In genomic region chr14:63249112-63249511, GRCh38 we compare ENCODE assay signal across 24 cellular contexts. TPM values are rescaled to one million over a fixed set of nuclear protein-coding genes. Genes with fewer than 3 reads are reported as not detected.
A peak's percentile ranks its signal among the peaks of the same experiment; 100 is the strongest.
DNase-seq lines count a peak whose midpoint lies in the region; ATAC-seq and TF ChIP-seq lines count a peak whose summit lies in the region.
"Had no signal": no experiment of that assay in that cellular context is flagged by ENCODE, and none has a peak within 500 bp of the region (broad histone marks: within the 10 kb centered on the region; RNA-seq: fewer than 3 reads in every experiment).

No MANE protein-coding gene starts in this region.

- no peaks in the 10 kb centered on the region for H3K9me2 ChIP-seq in SK-N-SH

- H3K4me2 ChIP-seq in SK-N-SH = no peak overlapping the region
- H3K4me2 ChIP-seq: GM23338, KMS-11 had no signal

- TF ChIP-seq RAD21 in SK-N-SH (IDR thresholded peaks at IDR 0.05; ENCODE audit: low read length) = no peak

- DNase-seq in SK-N-SH (no peak), choroid plexus epithelial cell (ENCODE audit: low read depth) (peak; percentile 13), NCI-H187 (lab: John Stamatoyannopoulos, UW) (no peak), hepatic stellate cell (ENCODE audit: low spot score) (no peak), mesenteric fat pad (ENCODE audit: low spot score) (no peak)
- DNase-seq: activated CD4-positive, alpha-beta memory T cell treated with anti-CD3 and anti-CD28 coated beads for 36 hours; activated naive CD4-positive, alpha-beta T cell treated with anti-CD3 and anti-CD28 coated beads, Interleukin-2, amount 10 ng/mL, durations not matched to agents 7 days and 5 days; activated T-cell treated with anti-CD3 and anti-CD28 coated beads, Interleukin-2, amount 50 U/mL, for 1 hour; effector CD4-positive, alpha-beta T cell; mucosa of descending colon; NCI-H1105; NCI-H2171; stimulated activated CD4-positive, alpha-beta T cell treated with anti-CD3 and anti-CD28 coated beads, Interleukin-4, amount 100 ng/mL, for 4 hours; stimulated activated CD8-positive, alpha-beta memory T cell treated with anti-CD3 and anti-CD28 coated beads, Interleukin-4, amount 100 ng/mL, for 48 hours; WERI-Rb-1 had no signal

- peak overlapping the region in 1 of 2 experiments; percentile 63; a peak in 2 of 4 replicates for H3K27ac ChIP-seq in SK-N-SH (ENCODE audit: low read depth in 2 of 2, low read length in 1 of 2)
- H3K27ac ChIP-seq in muscle layer of colon (ENCODE audit: low read depth, low read length) = peak overlapping the region; percentile 10
- H3K27ac ChIP-seq: 22Rv1, KMS-11, WERI-Rb-1 had no signal

- no peak overlapping the region for H2AFZ ChIP-seq in SK-N-SH (ENCODE audit: low read depth)
- H2AFZ ChIP-seq: GM23338 had no signal

- no peaks in the 10 kb centered on the region for H3K27me3 ChIP-seq in SK-N-SH (ENCODE audit: insufficient read depth)
- H3K27me3 ChIP-seq in muscle layer of colon (ENCODE audit: control insufficient read depth in 1 of 2, insufficient read depth in 2 of 2, low read length in 2 of 2) = no peaks in the 10 kb centered on the region

- CTCF ChIA-PET in SK-N-SH (lab: Yijun Ruan, JAX) = interaction anchor here (1.1 kb wide), 3 partner anchors 28 to 1069 kb away, joined by 3 read pairs; no protein-coding TSS in a partner anchor

- H3K9ac ChIP-seq in SK-N-SH (0 out of 2 replicates have a peak overlapping the region, but pooled peaks have one; percentile 12), muscle layer of colon (ENCODE audit: low read length) (no peak overlapping the region)
- H3K9ac ChIP-seq: KMS-11 had no signal

- H3K79me2 ChIP-seq in SK-N-SH (ENCODE audit: insufficient read depth) = no peaks in the 10 kb centered on the region

- H3K36me3 ChIP-seq in SK-N-SH (replicated peaks in 1 of 2; ENCODE audit: control insufficient read depth in 1 of 2, insufficient read depth in 2 of 2, low read length in 1 of 2) (peaks cover 0 to 4% of the 10 kb centered on the region in 2 experiments), muscle layer of colon (ENCODE audit: insufficient read depth, low read length) (no peaks in the 10 kb centered on the region)
- H3K36me3 ChIP-seq: WERI-Rb-1 had no signal

- no peaks in the 10 kb centered on the region for H3F3A ChIP-seq in SK-N-SH (replicated peaks; ENCODE audit: insufficient read depth)

- H3K4me1 ChIP-seq in SK-N-SH (ENCODE audit: control insufficient read depth in 1 of 2, insufficient read depth in 2 of 2, low read depth in 1 of 2, low read length in 1 of 2) (peaks cover 0 to 7% of the 10 kb centered on the region in 2 experiments; a peak in 1 of 4 replicates), muscle layer of colon (ENCODE audit: insufficient read depth, low read length) (peaks cover 34% of the 10 kb centered on the region)

- no peaks in the 10 kb centered on the region for H4K20me1 ChIP-seq in SK-N-SH (ENCODE audit: insufficient read depth)

- ATAC-seq in SK-N-SH treated with all-trans-retinoic acid at 6 μM for 48 hours (no peak), GM18511 (IDR thresholded peaks at IDR 0.05; ENCODE audit: unreplicated experiment) (no peak)
- ATAC-seq: GM23338, left lobe of liver, mucosa of descending colon had no signal

- TF ChIP-seq EP300 in SK-N-SH (IDR thresholded peaks at IDR 0.05; ENCODE audit: borderline replicate concordance in 1 of 2, low read depth in 1 of 2, low read length in 1 of 2) = no peak

- TF ChIP-seq CTCF in SK-N-SH (IDR thresholded peaks at IDR 0.05) (no peak), choroid plexus epithelial cell (conservative IDR thresholded peaks at IDR 0.05; ENCODE audit: low read depth, low read length) (no peak)

- no peaks in the 10 kb centered on the region for H3K9me3 ChIP-seq in SK-N-SH
- H3K9me3 ChIP-seq in muscle layer of colon (ENCODE audit: low read length) = no peaks in the 10 kb centered on the region
- H3K9me3 ChIP-seq: mucosa of descending colon had no signal

- 14% methylated on average over 2 of the region's 2 CpGs for WGBS in SK-N-SH (ENCODE audit: low lambda C conversion rate)

- POLR2A ChIA-PET in SK-N-SH (lab: Yijun Ruan, JAX) = no interaction called here

- H3K4me3 ChIP-seq in SK-N-SH (ENCODE audit: low read depth in 2 of 2, low read length in 1 of 2) (no peak overlapping the region), choroid plexus epithelial cell (ENCODE audit: low read depth, low read length) (no peak overlapping the region), muscle layer of colon (ENCODE audit: low read depth in 1 of 2, low read length in 2 of 2) (peak overlapping the region in 1 of 2 donors; percentile 5)
- H3K4me3 ChIP-seq: GM23338, mucosa of descending colon, skin epidermis had no signal

TF ChIP-seq in SK-N-SH, 30 proteins besides CTCF, POLR2A, EP300 and RAD21 (continues in another document):
- TF ChIP-seq PBX3 (IDR thresholded peaks at IDR 0.05) (peak; percentile 39), NFIC (IDR thresholded peaks at IDR 0.05; ENCODE audit: borderline replicate concordance) (peak; percentile 36; the same call in 1 of the 2 replicates), YY1 (IDR thresholded peaks at IDR 0.05; ENCODE audit: low read depth) (no peak), FOXJ3 (CRISPR knock-in tag; IDR thresholded peaks at IDR 0.05) (no peak), ZBTB33 (IDR thresholded peaks at IDR 0.05; ENCODE audit: borderline replicate concordance, low read depth) (no peak), TEAD4 (IDR thresholded peaks at IDR 0.05; ENCODE audit: borderline replicate concordance, insufficient read depth) (no peak), TCF12 (IDR thresholded peaks at IDR 0.05) (peak; percentile 35; the same call in 1 of the 2 replicates)

TF ChIP-seq in SK-N-SH treated with all-trans-retinoic acid at 6 μM for 48 hours, 23 proteins besides CTCF, POLR2A, EP300 and RAD21 (continues in another document):
- TF ChIP-seq ZNF70 (CRISPR knock-in tag; IDR thresholded peaks at IDR 0.05) (no peak), ZFP30 (CRISPR knock-in tag; IDR thresholded peaks at IDR 0.05) (no peak), PPARA (CRISPR knock-in tag; IDR thresholded peaks at IDR 0.05; ENCODE audit: borderline replicate concordance) (no peak), ZFP3 (CRISPR knock-in tag; IDR thresholded peaks at IDR 0.05) (no peak), CSRNP3 (CRISPR knock-in tag; IDR thresholded peaks at IDR 0.05) (no peak), PATZ1 (CRISPR knock-in tag; IDR thresholded peaks at IDR 0.05; ENCODE audit: borderline replicate concordance) (no peak), POU6F1 (CRISPR knock-in tag; IDR thresholded peaks at IDR 0.05; ENCODE audit: borderline replicate concordance, low read depth) (no peak), ZNF565 (CRISPR knock-in tag; conservative IDR thresholded peaks at IDR 0.05; ENCODE audit: low read depth) (no peak), BACH2 (CRISPR knock-in tag; IDR thresholded peaks at IDR 0.05; ENCODE audit: borderline replicate concordance) (no peak), GLIS3 (CRISPR knock-in tag; IDR thresholded peaks at IDR 0.05) (no peak)

RNA-seq across cellular contexts. Expression of gene RHOJ, which starts 44.9 kb away (rescaled TPM):
- polyA plus RNA-seq in SK-N-SH (2012; rRNA removed) = 12.1 and 16.7 TPM in 2 replicates
- polyA plus RNA-seq in SK-N-SH (2012; cell fraction: cytosol; rRNA removed) = 7.5 and 9.2 TPM in 2 replicates
- 16.7 and 28.3 TPM in 2 replicates for polyA plus RNA-seq in SK-N-SH (2012; cell fraction: nucleus; rRNA removed)
- 14.5 TPM for total RNA-seq in mesenteric fat pad
- total RNA-seq: activated CD4-positive, alpha-beta memory T cell treated with anti-CD3 and anti-CD28 coated beads for 36 hours; T-helper 1 cell treated with Interleukin-12 subunit alpha and Interleukin-12 subunit beta and Interleukin-4 antibody, amounts not matched to agents 30 ng/mL and 1 ng/mL, for 36 hours had no signal
- polyA plus RNA-seq: GM23338 had no signal
